Comparison of ENCODE assay signal across 16 cellular contexts in the genomic region with DNA sequence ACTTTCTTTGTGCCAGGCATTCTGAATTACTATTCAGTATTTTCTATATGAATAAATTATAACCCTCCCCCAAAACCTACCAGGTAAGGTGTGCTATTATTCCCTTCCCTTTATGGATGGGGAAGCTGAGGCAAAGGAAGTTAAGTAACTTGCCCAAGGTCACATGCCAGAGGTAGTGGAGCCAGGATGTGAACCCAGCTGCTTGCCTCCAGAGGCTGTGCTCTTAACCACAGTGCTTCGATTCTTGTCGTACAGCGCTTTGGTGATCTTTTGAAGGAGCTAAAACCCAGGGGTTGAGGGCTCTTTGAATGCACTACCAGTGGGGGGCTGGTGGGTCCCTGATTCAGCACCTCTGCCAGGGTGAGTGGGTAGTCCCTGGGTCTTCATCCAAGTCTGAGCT.
"Had no signal": no experiment of that assay in that cellular context is flagged by ENCODE, and none has a peak within 500 bp of the region (broad histone marks: within the 10 kb centered on the region; RNA-seq: fewer than 3 reads in every experiment).

No MANE protein-coding gene starts in this region.

- H3K36me3 ChIP-seq: uterus had no signal

- H3K4me3 Mint-ChIP-seq: naive thymus-derived CD4-positive, alpha-beta T cell; nephron progenitor cell; stimulated activated memory B cell treated with anti-CD40 and anti-IgM and Interleukin-4, amounts not matched to agents 10 μg/mL and 1 μg/mL and 100 μg/mL, for 72 hours; stimulated activated naive CD8-positive, alpha-beta T cell treated with anti-CD3 and anti-CD28 coated beads, Interleukin-15, Interleukin-2, amounts not matched to agents 100 ng/mL and 50 ng/mL, for 24 hours had no signal

- H3K4me2 ChIP-seq: hepatocyte had no signal

- H3K27me3 Mint-ChIP-seq: naive thymus-derived CD4-positive, alpha-beta T cell; stimulated activated memory B cell treated with anti-CD40 and anti-IgM and Interleukin-4, amounts not matched to agents 10 μg/mL and 1 μg/mL and 100 μg/mL, for 72 hours; stimulated activated naive CD8-positive, alpha-beta T cell treated with anti-CD3 and anti-CD28 coated beads, Interleukin-15, Interleukin-2, amounts not matched to agents 100 ng/mL and 50 ng/mL, for 24 hours had no signal

- DNase-seq: dermis blood vessel endothelial cell; erythroblast; naive thymus-derived CD4-positive, alpha-beta T cell; nephron progenitor cell; spleen; stimulated activated CD4-positive, alpha-beta T cell treated with anti-CD3 and anti-CD28 coated beads, Interleukin-15, amount 100 ng/mL, for 24 hours; stimulated activated CD4-positive, alpha-beta T cell treated with anti-CD3 and anti-CD28 coated beads, Interleukin-1b, Interleukin-23, amount 100 ng/mL, for 48 hours; stimulated activated CD4-positive, alpha-beta T cell treated with anti-CD3 and anti-CD28 coated beads, Interleukin-4, amount 100 ng/mL, for 24 hours; tibial artery; upper lobe of left lung; uterus had no signal

- H3K4me1 ChIP-seq: foreskin keratinocyte, tibial artery, upper lobe of left lung, uterus had no signal

- H3K27me3 ChIP-seq: foreskin keratinocyte, hepatocyte, spleen, tibial artery, upper lobe of left lung, uterus had no signal

- ATAC-seq: foreskin keratinocyte; naive thymus-derived CD4-positive, alpha-beta T cell; sciatic nerve; stimulated activated memory B cell treated with anti-CD40 and anti-IgM and Interleukin-4, amounts not matched to agents 10 μg/mL and 1 μg/mL and 100 μg/mL, for 72 hours had no signal

- H3K9me3 Mint-ChIP-seq: naive thymus-derived CD4-positive, alpha-beta T cell; nephron progenitor cell; stimulated activated memory B cell treated with anti-CD40 and anti-IgM and Interleukin-4, amounts not matched to agents 10 μg/mL and 1 μg/mL and 100 μg/mL, for 72 hours; stimulated activated naive CD8-positive, alpha-beta T cell treated with anti-CD3 and anti-CD28 coated beads, Interleukin-15, Interleukin-2, amounts not matched to agents 100 ng/mL and 50 ng/mL, for 24 hours had no signal

- H3K9me3 ChIP-seq: spleen, tibial artery, upper lobe of left lung, uterus had no signal

- H3K4me3 ChIP-seq: hepatocyte, spleen, tibial artery, upper lobe of left lung, uterus had no signal

- H3K27ac ChIP-seq: foreskin keratinocyte, hepatocyte, spleen, tibial artery, upper lobe of left lung, uterus had no signal

- H3K4me1 Mint-ChIP-seq: naive thymus-derived CD4-positive, alpha-beta T cell had no signal

- H3K27ac Mint-ChIP-seq: naive thymus-derived CD4-positive, alpha-beta T cell; stimulated activated memory B cell treated with anti-CD40 and anti-IgM and Interleukin-4, amounts not matched to agents 10 μg/mL and 1 μg/mL and 100 μg/mL, for 72 hours; stimulated activated naive CD8-positive, alpha-beta T cell treated with anti-CD3 and anti-CD28 coated beads, Interleukin-15, Interleukin-2, amounts not matched to agents 100 ng/mL and 50 ng/mL, for 24 hours had no signal
